13 cellular contexts compared by ENCODE assay signal in the genomic region with DNA sequence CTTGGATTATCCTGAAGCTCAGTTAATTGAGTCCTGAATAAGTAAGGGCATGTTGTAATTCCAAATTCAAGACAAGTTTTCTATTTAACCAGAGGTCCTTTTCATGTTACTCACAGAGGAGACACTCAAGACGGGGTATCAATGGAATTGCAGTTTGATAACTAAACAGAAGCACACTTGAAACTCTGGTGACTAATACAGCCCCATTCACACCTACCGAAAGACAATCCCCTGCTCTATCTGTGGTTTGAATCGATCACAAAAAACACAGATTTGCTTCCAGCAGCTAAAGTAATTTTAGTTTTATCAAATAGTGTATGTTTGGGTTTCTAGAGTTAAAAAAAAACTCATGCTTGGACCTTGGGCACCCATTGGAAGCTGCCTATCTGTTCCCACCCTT.
A peak's percentile ranks its signal among the peaks of the same experiment; 100 is the strongest.
DNase-seq lines count a peak whose midpoint lies in the region; ATAC-seq and TF ChIP-seq lines count a peak whose summit lies in the region.
"Had no signal": no experiment of that assay in that cellular context is flagged by ENCODE, and none has a peak within 500 bp of the region (broad histone marks: within the 10 kb centered on the region; RNA-seq: fewer than 3 reads in every experiment).

No MANE protein-coding gene starts in this region.

- BruUV-seq in MCF 10A (replicated peaks; lab: Mats Ljungman, UMichigan) = no TSS peak

- H3K9ac ChIP-seq in endodermal cell (ENCODE audit: extremely low read depth, low read length, poor library complexity, severe bottlenecking) = no peak overlapping the region

- no peaks in the 10 kb centered on the region for H3K9me3 ChIP-seq in endodermal cell (ENCODE audit: control insufficient read depth, low read length)
- no peaks in the 10 kb centered on the region for H3K9me3 ChIP-seq in transverse colon

- H3K4me1 Mint-ChIP-seq in endodermal cell (peaks cover 21% of the 10 kb centered on the region), MCF 10A (ENCODE audit: insufficient read depth, unreplicated experiment) (no peaks in the 10 kb centered on the region)

- H3K27ac ChIP-seq in endodermal cell (ENCODE audit: low read depth, low read length) = no peak overlapping the region
- peak overlapping the region in 1 of 4 donors; percentile 8 for H3K27ac ChIP-seq in transverse colon
- H3K27ac ChIP-seq: WERI-Rb-1 had no signal

- H3K4me3 ChIP-seq in endodermal cell (ENCODE audit: low read length) (no peak overlapping the region), transverse colon (no peak overlapping the region)

- H3K36me3 ChIP-seq in endodermal cell (ENCODE audit: control insufficient read depth, insufficient read depth, low read length) (no peaks in the 10 kb centered on the region), transverse colon (no peaks in the 10 kb centered on the region)
- H3K36me3 ChIP-seq: WERI-Rb-1 had no signal

- H3K9me3 Mint-ChIP-seq in endodermal cell (no peaks in the 10 kb centered on the region), MCF 10A (ENCODE audit: unreplicated experiment) (no peaks in the 10 kb centered on the region)
- H3K9me3 Mint-ChIP-seq: CD8-positive, alpha-beta T cell had no signal

- H3K4me1 ChIP-seq in endodermal cell (ENCODE audit: control insufficient read depth, insufficient read depth, low read length) (no peaks in the 10 kb centered on the region), transverse colon (peaks cover 0 to 27% (median 20%) of the 10 kb centered on the region in 4 donors)

- TF ChIP-seq CTCF in endodermal cell (conservative IDR thresholded peaks at IDR 0.05) (no peak), transverse colon (IDR thresholded peaks at IDR 0.05) (no peak), MCF 10A (IDR thresholded peaks at IDR 0.05; ENCODE audit: unreplicated experiment) (no peak)

- TF ChIP-seq POLR2A in transverse colon (IDR thresholded peaks at IDR 0.05) = no peak

- H3K4me3 Mint-ChIP-seq in endodermal cell = no peak overlapping the region
- no peak overlapping the region for H3K4me3 Mint-ChIP-seq in MCF 10A (ENCODE audit: unreplicated experiment)
- H3K4me3 Mint-ChIP-seq: CD8-positive, alpha-beta T cell had no signal

- DNase-seq in endodermal cell (no peak), cerebellar cortex (ENCODE audit: low spot score) (no peak), transverse colon (no peak), MCF 10A (ENCODE audit: unreplicated experiment) (no peak)
- DNase-seq: amygdala; CD8-positive, alpha-beta T cell; NCI-H1694; NCI-H774; retina; WERI-Rb-1 had no signal

- WGBS in endodermal cell (ENCODE audit: insufficient coverage in 1 of 2, insufficient read length in 1 of 2), 2 experiments = 80% methylated on average over 3 of the region's 3 CpGs; no CpG with 5 or more reads in 1 of the 2 experiments
- WGBS in transverse colon (ENCODE audit: low coverage in 1 of 2), 2 donors = 72% methylated on average over 3 of the region's 3 CpGs; no CpG with 5 or more reads in 1 of the 2 donors

- H3K27me3 ChIP-seq in endodermal cell (ENCODE audit: control insufficient read depth, insufficient read depth, low read length, poor library complexity, severe bottlenecking) (peaks cover 5% of the 10 kb centered on the region), transverse colon (no peaks in the 10 kb centered on the region)

- no peak for TF ChIP-seq EP300 in transverse colon (IDR thresholded peaks at IDR 0.05; ENCODE audit: low read depth)

- POLR2A ChIA-PET in MCF 10A (lab: Yijun Ruan, JAX) = no interaction called here

- H3K27me3 Mint-ChIP-seq in endodermal cell (ENCODE audit: insufficient read depth) (no peaks in the 10 kb centered on the region), MCF 10A (ENCODE audit: insufficient read depth, unreplicated experiment) (no peaks in the 10 kb centered on the region)

- in situ Hi-C loops in transverse colon (cut with MboI; ENCODE audit: low pct_ligation_motif_present in 1 of 4, low pct_unique_long_range_greater_than_20kb in 1 of 4, low sequenced_read_pairs in 3 of 4) = no loop called here

- ATAC-seq in GM18907 (IDR thresholded peaks at IDR 0.05; ENCODE audit: unreplicated experiment) (peak; percentile 79), GM21717 (IDR thresholded peaks at IDR 0.05; ENCODE audit: unreplicated experiment) (peak; percentile 65), HG03159 (IDR thresholded peaks at IDR 0.05; ENCODE audit: unreplicated experiment) (peak; percentile 58)
- ATAC-seq: CD8-positive, alpha-beta T cell had no signal

- CTCF ChIA-PET in MCF 10A (lab: Yijun Ruan, JAX) = interaction anchor here (0.5 to 1.9 kb wide), 9 partner anchors 14 to 181 kb away, joined by 3 to 9 read pairs (median 4); no protein-coding TSS in a partner anchor

- H3K36me3 Mint-ChIP-seq in endodermal cell (ENCODE audit: low read depth) (no peaks in the 10 kb centered on the region), MCF 10A (ENCODE audit: insufficient read depth, unreplicated experiment) (no peaks in the 10 kb centered on the region)
- H3K36me3 Mint-ChIP-seq: CD8-positive, alpha-beta T cell had no signal

- peak overlapping the region; percentile 48 for H3K27ac Mint-ChIP-seq in endodermal cell
- H3K27ac Mint-ChIP-seq in MCF 10A (ENCODE audit: low read depth, unreplicated experiment) = no peak overlapping the region
- H3K27ac Mint-ChIP-seq: CD8-positive, alpha-beta T cell had no signal

- intact Hi-C loops in transverse colon (cut with DNase I; ENCODE audit: low total_unique reads) (no loop called here), MCF 10A (cut with micrococcal nuclease) (no loop called here)
